ENCODE assay signal across 9 cellular contexts in the genomic region with DNA sequence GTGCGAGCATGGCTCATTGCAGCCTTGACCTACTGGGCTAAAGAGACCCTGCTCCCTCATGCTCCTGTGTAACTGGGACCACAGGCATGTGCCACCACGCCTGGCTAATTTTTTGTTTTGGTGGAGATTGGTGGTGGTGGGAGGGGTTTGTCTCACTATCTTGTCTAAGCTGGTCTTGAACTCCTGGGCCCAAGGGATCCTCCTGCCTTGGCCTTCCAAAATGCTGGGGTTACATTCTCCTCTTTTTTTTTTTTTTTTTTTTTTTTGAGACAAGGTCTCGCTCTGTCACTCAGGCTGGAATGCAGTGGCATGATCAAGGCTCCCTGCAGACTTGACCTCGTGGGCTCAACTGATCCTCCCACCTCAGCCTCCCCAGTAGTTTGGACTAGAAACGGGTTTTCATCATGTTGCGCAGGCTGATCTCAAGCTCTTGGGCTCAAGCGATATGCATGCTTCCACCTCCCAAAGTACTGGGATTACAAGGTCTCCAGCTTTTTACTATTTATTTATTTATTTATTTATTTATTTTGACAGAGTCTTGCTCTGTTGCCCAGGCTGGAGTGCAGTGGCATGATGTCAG.
"Had no signal": no experiment of that assay in that cellular context is flagged by ENCODE, and none has a peak within 500 bp of the region (broad histone marks: within the 10 kb centered on the region; RNA-seq: fewer than 3 reads in every experiment).

No MANE protein-coding gene starts in this region.

- DNase-seq: GM23248, GOT3, H9, HCEC 1CT, IMR-90, KG1 had no signal

- H2AFZ ChIP-seq: GM23248 had no signal

- H3K9ac ChIP-seq: GM23248 had no signal

- FAIRE-seq: H54, HTR-8/SVneo, K562 had no signal

- ATAC-seq: K562 had no signal

- H3K4me3 ChIP-seq: GM23248, K562 had no signal

- H3K27ac ChIP-seq: GM23248 had no signal
